ENCODE assay signal across 7 cellular contexts in genomic region chr5:176818391-176819098, GRCh38. TPM values are rescaled to one million over a fixed set of nuclear protein-coding genes. Genes with fewer than 3 reads are reported as not detected.
DNase-seq lines count a peak whose midpoint lies in the region; ATAC-seq and TF ChIP-seq lines count a peak whose summit lies in the region.

No MANE protein-coding gene starts in this region.

- peak overlapping the region; percentile 63 for H3K4me3 Mint-ChIP-seq in GM23338
- peak overlapping the region; percentile 85 for H3K4me3 Mint-ChIP-seq in natural killer cell

- H3K4me1 Mint-ChIP-seq in GM23338 = peaks cover 48% of the 10 kb centered on the region
- peaks cover 10 to 20% of the 10 kb centered on the region in 2 donors for H3K4me1 Mint-ChIP-seq in natural killer cell

- intact Hi-C loops in natural killer cell (cut with micrococcal nuclease) = loop anchor here (5.0 kb wide), 1 partner anchor 156 kb away; no protein-coding TSS in a partner anchor

- TF ChIP-seq CTCF in GM23338 (conservative IDR thresholded peaks at IDR 0.05; ENCODE audit: low read depth in 2 of 2) (no peak), natural killer cell (IDR thresholded peaks at IDR 0.05) (no peak)

- peak overlapping the region; percentile 88 for H3K4me2 ChIP-seq in GM23338

- DNase-seq in GM23338 (ENCODE audit: low spot score) = no peak
- peak; percentile 16 for DNase-seq in T-helper 22 cell (ENCODE audit: low read depth)
- peak; percentile 23 for DNase-seq in natural killer cell
- DNase-seq in effector CD8-positive, alpha-beta T cell (lab: John Stamatoyannopoulos, UW) = no peak
- no peak for DNase-seq in NCI-H1436 (lab: John Stamatoyannopoulos, UW)

- H3K27me3 ChIP-seq in GM23338 (ENCODE audit: insufficient read depth) = peaks cover 6% of the 10 kb centered on the region; the same call in 1 of the 2 replicates

- H3K9me3 Mint-ChIP-seq in GM23338 (no peaks in the 10 kb centered on the region), natural killer cell (no peaks in the 10 kb centered on the region)

- H3K36me3 ChIP-seq in GM23338 (ENCODE audit: insufficient read depth) = no peaks in the 10 kb centered on the region

- H4K20me1 ChIP-seq in GM23338 (replicated peaks; ENCODE audit: insufficient read depth) = no peaks in the 10 kb centered on the region; the same call in 1 of the 2 replicates

- H3K4me1 ChIP-seq in GM23338 (ENCODE audit: insufficient read depth) = peaks cover 10% of the 10 kb centered on the region

- H3K27ac ChIP-seq in GM23338 (ENCODE audit: low read depth) = no peak overlapping the region

- peak overlapping the region; percentile 92; the same call in 1 of the 2 replicates for H2AFZ ChIP-seq in GM23338

- H3K79me2 ChIP-seq in GM23338 (replicated peaks; ENCODE audit: insufficient read depth) = no peaks in the 10 kb centered on the region

- peak overlapping the region; percentile 72 for H3K4me3 ChIP-seq in GM23338

- no peaks in the 10 kb centered on the region for H3F3A ChIP-seq in GM23338 (replicated peaks; ENCODE audit: low read depth)

- no peak overlapping the region for H3K27ac Mint-ChIP-seq in GM23338
- H3K27ac Mint-ChIP-seq in natural killer cell = peak overlapping the region in 1 of 2 donors; percentile 48

- ATAC-seq in GM18520 (IDR thresholded peaks at IDR 0.05; ENCODE audit: unreplicated experiment) = peak; percentile 54
- ATAC-seq in GM23338 = peak; percentile 1; the same call in 1 of the 3 replicates
- ATAC-seq in natural killer cell = peak; percentile 67 to 84 (median 81)
- ATAC-seq in HG02870 (IDR thresholded peaks at IDR 0.05; ENCODE audit: unreplicated experiment) = no peak

- no peaks in the 10 kb centered on the region for H3K9me2 ChIP-seq in GM23338 (ENCODE audit: insufficient read depth)

- H3K36me3 Mint-ChIP-seq in GM23338 (ENCODE audit: low read depth) (no peaks in the 10 kb centered on the region), natural killer cell (no peaks in the 10 kb centered on the region)

- H3K27me3 Mint-ChIP-seq in GM23338 (ENCODE audit: insufficient read depth, low read depth, poor library complexity) (peaks cover 26% of the 10 kb centered on the region), natural killer cell (ENCODE audit: low read depth in 2 of 2) (peaks cover 63 to 66% of the 10 kb centered on the region in 2 donors)

TF ChIP-seq in GM23338, 12 proteins besides CTCF, POLR2A, EP300 and RAD21:
- TF ChIP-seq ZNF114 (CRISPR knock-in tag; IDR thresholded peaks at IDR 0.05) (no peak), EZH2 (IDR thresholded peaks at IDR 0.05; ENCODE audit: low read depth, unreplicated experiment) (no peak), POLR2AphosphoS5 (IDR thresholded peaks at IDR 0.05; ENCODE audit: low read depth) (no peak), ETS1 (IDR thresholded peaks at IDR 0.05) (no peak), CREB1 (CRISPR knock-in tag; IDR thresholded peaks at IDR 0.05; ENCODE audit: low read depth) (no peak), REST (IDR thresholded peaks at IDR 0.05; ENCODE audit: unreplicated experiment) (no peak), STAT1 (IDR thresholded peaks at IDR 0.05; ENCODE audit: unreplicated experiment) (no peak), ZNF462 (CRISPR knock-in tag; IDR thresholded peaks at IDR 0.05) (no peak), EZH2phosphoT487 (IDR thresholded peaks at IDR 0.05; ENCODE audit: unreplicated experiment) (no peak), JUNB (IDR thresholded peaks at IDR 0.05; ENCODE audit: unreplicated experiment) (no peak)

RNA-seq across cellular contexts. Expression of gene UNC5A, which starts 8.2 kb away (rescaled TPM):
- total RNA-seq in GM23338 (2014; rRNA removed; shearing (Covaris generic)) = 3.9 and 7.3 TPM in 2 replicates
- polyA plus RNA-seq in GM23338 (2016; fragmentation: Nextera tagmentation; extraction: Ambion mirVana) = 0.92 and 1.1 TPM in 2 replicates
- total RNA-seq in natural killer cell = not detected

Comparison
In these comparisons a context has a peak if more than half of its experiments do, and no peak if none do; other contexts are left out.
1. DNase-seq: peak in T-helper 22 cell (single experiment) and natural killer cell (single experiment); none in GM23338 (single experiment), effector CD8-positive, alpha-beta T cell (single experiment) and NCI-H1436 (single experiment).